In the genomic region with DNA sequence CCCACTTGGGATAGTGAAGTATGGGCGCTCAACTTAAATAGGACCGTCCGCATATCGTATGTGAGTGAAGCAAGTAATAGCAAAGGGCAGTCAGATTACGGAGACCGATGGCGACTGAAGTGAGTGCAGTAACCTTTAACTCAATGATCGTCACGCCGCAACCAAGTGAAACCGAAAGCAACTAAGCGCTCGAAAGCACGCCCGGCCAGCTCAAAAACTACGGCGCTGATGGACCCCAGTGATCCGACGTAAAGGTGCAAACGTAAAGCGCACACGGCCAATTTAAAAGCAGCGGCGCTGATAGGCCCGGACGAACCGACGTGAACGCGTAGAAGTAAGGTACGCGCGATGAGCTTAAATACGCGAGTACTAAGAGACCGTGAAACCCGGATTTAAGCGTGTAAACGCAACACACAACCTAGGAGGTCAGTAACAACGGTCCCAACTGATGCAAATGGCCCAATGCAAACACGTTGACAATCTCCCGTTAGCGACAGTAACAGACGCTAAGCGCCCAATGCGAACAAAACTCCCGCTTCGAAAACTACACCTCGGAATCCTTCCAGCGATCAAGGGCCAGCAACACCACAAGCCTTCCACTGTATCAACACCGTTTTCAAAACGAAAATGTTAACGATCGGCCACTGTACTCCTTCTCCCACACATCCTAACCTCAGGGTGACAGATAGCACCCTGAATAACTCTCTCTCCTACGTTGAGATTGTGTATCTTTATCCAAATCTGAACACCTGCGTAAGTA, we compare ENCODE assay signal across 8 cellular contexts. TPM values are rescaled to one million over a fixed set of nuclear protein-coding genes. Genes with fewer than 3 reads are reported as not detected.
DNase-seq lines count a peak whose midpoint lies in the region; ATAC-seq, FAIRE-seq and TF ChIP-seq lines count a peak whose summit lies in the region.

No MANE protein-coding gene starts in this region.

- H3K4me3 Mint-ChIP-seq in activated naive CD8-positive, alpha-beta T cell treated with anti-CD3 and anti-CD28 coated beads, Interleukin-2, amount 10 ng/mL, durations not matched to agents 7 days and 5 days: peak overlapping the region; percentile 93

- POLR2A ChIA-PET in activated naive CD8-positive, alpha-beta T cell treated with anti-CD3 and anti-CD28 coated beads, Interleukin-2, amount 10 ng/mL, durations not matched to agents 7 days and 5 days (lab: Charles Lee): interaction anchor here (0.5 to 4.3 kb wide), 48 partner anchors 9 to 1444 kb away, joined by 3 to 151 read pairs (median 4); a partner anchor contains a TSS

- H3K27me3 ChIP-seq in cardiac muscle cell: no peaks in the 10 kb centered on the region
- H3K27me3 ChIP-seq in pancreas: no peaks in the 10 kb centered on the region
- H3K27me3 ChIP-seq in tibial artery: no peaks in the 10 kb centered on the region

- TF ChIP-seq CTCF in NB4 (IDR thresholded peaks at IDR 0.05; ENCODE audit: low read depth, low read length): no peak
- no peak for TF ChIP-seq CTCF in cardiac muscle cell (IDR thresholded peaks at IDR 0.05; ENCODE audit: low read depth, low read length)
- no peak for TF ChIP-seq CTCF in pancreas (IDR thresholded peaks at IDR 0.05)
- TF ChIP-seq CTCF in tibial artery (IDR thresholded peaks at IDR 0.05): peak in 1 of 2 experiments; percentile 16

- peaks cover 2% of the 10 kb centered on the region for H3K36me3 Mint-ChIP-seq in activated naive CD8-positive, alpha-beta T cell treated with anti-CD3 and anti-CD28 coated beads, Interleukin-2, amount 10 ng/mL, durations not matched to agents 7 days and 5 days

- DNase-seq in ELF-1 (ENCODE audit: low read depth, low spot score) (peak; percentile 99), HCEC 1CT (peak; percentile 99), NB4 (ENCODE audit: low read depth) (peak; percentile 99), SKM-1 (lab: John Stamatoyannopoulos, UW; ENCODE audit: unreplicated experiment) (peak; percentile 69), cardiac muscle cell (ENCODE audit: low read depth in 1 of 2, low spot score in 1 of 2) (peak; percentile 98 to 100), pancreas (peak in 5 of 6 donors; percentile 79 to 91 (median 87)), tibial artery (peak; percentile 88 to 97)
- peak; percentile 85 for DNase-seq in activated naive CD8-positive, alpha-beta T cell treated with anti-CD3 and anti-CD28 coated beads, Interleukin-2, amount 10 ng/mL, durations not matched to agents 7 days and 5 days

- H3K4me3 ChIP-seq in NB4 (ENCODE audit: low read depth, low read length) (peak overlapping the region; percentile 91), cardiac muscle cell (peak overlapping the region; percentile 29), pancreas (peak overlapping the region in 3 of 4 donors; percentile 20 to 49 (median 42)), tibial artery (peak overlapping the region; percentile 57 to 64)

- H3K4me1 Mint-ChIP-seq in activated naive CD8-positive, alpha-beta T cell treated with anti-CD3 and anti-CD28 coated beads, Interleukin-2, amount 10 ng/mL, durations not matched to agents 7 days and 5 days: peaks cover 27% of the 10 kb centered on the region

- ATAC-seq in activated naive CD8-positive, alpha-beta T cell treated with anti-CD3 and anti-CD28 coated beads, Interleukin-2, amount 10 ng/mL, durations not matched to agents 7 days and 5 days (ENCODE audit: low read depth): peak; percentile 88
- peak in 3 of 4 donors; percentile 83 to 87 (median 84) for ATAC-seq in pancreas

- TF ChIP-seq POLR2A in NB4 (IDR thresholded peaks at IDR 0.05; ENCODE audit: extremely low read depth, insufficient read length): peak; percentile 100

- intact Hi-C loops in pancreas (cut with DNase I): no loop called here
- intact Hi-C loops in tibial artery (cut with DNase I; ENCODE audit: low total_unique reads): no loop called here

- H3K27me3 Mint-ChIP-seq in activated naive CD8-positive, alpha-beta T cell treated with anti-CD3 and anti-CD28 coated beads, Interleukin-2, amount 10 ng/mL, durations not matched to agents 7 days and 5 days: no peaks in the 10 kb centered on the region

- H3K27ac Mint-ChIP-seq in activated naive CD8-positive, alpha-beta T cell treated with anti-CD3 and anti-CD28 coated beads, Interleukin-2, amount 10 ng/mL, durations not matched to agents 7 days and 5 days: peak overlapping the region; percentile 100

- WGBS in pancreas, 2 donors: 0% methylated on average over 56 of the region's 56 CpGs

- H3K9me3 ChIP-seq in cardiac muscle cell (ENCODE audit: low read depth): no peaks in the 10 kb centered on the region
- no peaks in the 10 kb centered on the region for H3K9me3 ChIP-seq in pancreas
- H3K9me3 ChIP-seq in tibial artery: no peaks in the 10 kb centered on the region

- H3K27ac ChIP-seq in cardiac muscle cell (peak overlapping the region; percentile 100), pancreas (peak overlapping the region in 3 of 4 donors; percentile 88 to 96 (median 95)), tibial artery (peak overlapping the region; percentile 81 to 90)

- H3K9me3 Mint-ChIP-seq in activated naive CD8-positive, alpha-beta T cell treated with anti-CD3 and anti-CD28 coated beads, Interleukin-2, amount 10 ng/mL, durations not matched to agents 7 days and 5 days: no peaks in the 10 kb centered on the region

- H3K4me1 ChIP-seq in cardiac muscle cell (ENCODE audit: low read depth): peaks cover 3% of the 10 kb centered on the region
- peaks cover 0 to 9% (median 6%) of the 10 kb centered on the region in 3 donors for H3K4me1 ChIP-seq in pancreas
- peaks cover 0 to 26% (median 6%) of the 10 kb centered on the region in 4 donors for H3K4me1 ChIP-seq in tibial artery

- H3K36me3 ChIP-seq in cardiac muscle cell (no peaks in the 10 kb centered on the region), pancreas (no peaks in the 10 kb centered on the region), tibial artery (no peaks in the 10 kb centered on the region)

- FAIRE-seq in pancreas (lab: Jason Lieb, UNC): peak; percentile 71

RNA-seq across cellular contexts. Expression of a gene that starts 37.9 kb away (rescaled TPM):
- total RNA-seq in activated naive CD8-positive, alpha-beta T cell treated with anti-CD3 and anti-CD28 coated beads, Interleukin-2, amount 10 ng/mL, durations not matched to agents 7 days and 5 days: 1 to 10 TPM; 2.2 to 2.4 TPM
- 18.7 and 32.4 TPM in 2 replicates for total RNA-seq in cardiac muscle cell
- 36.3 and 39.0 TPM in 2 replicates for polyA plus RNA-seq in cardiac muscle cell
- total RNA-seq in pancreas: 1 to 10 TPM; 1.2 to 2.6 (median 1.5) TPM
- 1 to 10 TPM; 2.1 to 3.9 TPM for polyA plus RNA-seq in pancreas

Comparison
In these comparisons a context has a peak if more than half of its experiments do, and no peak if none do; other contexts are left out.
1. Peak in every context shown above with its lines: DNase-seq, ATAC-seq, H3K4me3 ChIP-seq and H3K27ac ChIP-seq.
2. H3K4me3 ChIP-seq: peak in every context shown above with its lines; median percentile 91 in NB4; 60 in tibial artery; 42 in pancreas; 29 in cardiac muscle cell.